ENCODE assay signal across 9 cellular contexts in the genomic region with DNA sequence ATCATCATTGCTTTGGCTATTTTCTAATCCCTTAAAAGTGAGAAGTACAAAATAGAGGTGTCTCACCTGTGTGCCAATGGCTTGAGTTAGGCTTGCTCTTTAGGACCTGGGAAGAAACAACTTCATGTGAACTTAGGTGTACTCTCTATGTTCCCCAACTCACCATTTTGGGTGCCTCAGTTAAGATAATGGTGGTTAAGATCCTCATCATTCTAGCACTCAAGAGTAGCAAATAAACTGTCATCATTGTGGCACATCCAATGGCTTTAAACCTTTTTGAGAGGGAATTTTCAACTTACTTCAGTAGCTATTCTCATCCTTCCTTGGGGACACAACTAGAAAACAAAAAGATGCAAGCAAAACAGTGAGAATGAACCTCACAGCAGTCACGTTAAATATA. TPM values are rescaled to one million over a fixed set of nuclear protein-coding genes. Genes with fewer than 3 reads are reported as not detected.
A peak's percentile ranks its signal among the peaks of the same experiment; 100 is the strongest.
DNase-seq lines count a peak whose midpoint lies in the region; ATAC-seq and TF ChIP-seq lines count a peak whose summit lies in the region.
"Had no signal": no experiment of that assay in that cellular context is flagged by ENCODE, and none has a peak within 500 bp of the region (broad histone marks: within the 10 kb centered on the region; RNA-seq: fewer than 3 reads in every experiment).

No MANE protein-coding gene starts in this region.

- no peak for ATAC-seq in activated T-helper 17 cell treated with anti-CD3 and anti-CD28 coated beads, Interleukin-2, amount 50 U/mL, for 72 hours (replicated peaks)
- ATAC-seq in aorta (ENCODE audit: low FRiP score) (no peak), mucosa of descending colon (no peak)

- CTCF ChIA-PET in activated naive CD4-positive, alpha-beta T cell treated with anti-CD3 and anti-CD28 coated beads for 36 hours (lab: Charles Lee): no interaction called here

- no peak for DNase-seq in activated naive CD4-positive, alpha-beta T cell treated with anti-CD3 and anti-CD28 coated beads for 36 hours
- DNase-seq in activated naive CD4-positive, alpha-beta T cell (lab: John Stamatoyannopoulos, UW): no peak
- DNase-seq in immature natural killer cell (no peak), aorta (no peak), mucosa of descending colon (no peak), occipital lobe (lab: John Stamatoyannopoulos, UW) (no peak)

- H3K27me3 ChIP-seq in thymus (ENCODE audit: control insufficient read depth, insufficient read depth): no peaks in the 10 kb centered on the region
- no peaks in the 10 kb centered on the region for H3K27me3 ChIP-seq in aorta (ENCODE audit: control insufficient read depth in 1 of 2, insufficient read depth in 2 of 2, low read length in 1 of 2)

- 34% methylated on average over 1 of the region's 1 CpG for WGBS in thymus
- 26 to 36% methylated on average over 1 of the region's 1 CpG for WGBS in aorta, 2 donors

- no peaks in the 10 kb centered on the region for H3K9me3 Mint-ChIP-seq in activated naive CD4-positive, alpha-beta T cell treated with anti-CD3 and anti-CD28 coated beads for 36 hours
- no peaks in the 10 kb centered on the region for H3K9me3 Mint-ChIP-seq in activated T-helper 17 cell treated with anti-CD3 and anti-CD28 coated beads, Interleukin-2, amount 50 U/mL, for 72 hours
- no peaks in the 10 kb centered on the region for H3K9me3 Mint-ChIP-seq in immature natural killer cell

- peak overlapping the region; percentile 94 for H3K4me3 Mint-ChIP-seq in activated naive CD4-positive, alpha-beta T cell treated with anti-CD3 and anti-CD28 coated beads for 36 hours
- H3K4me3 Mint-ChIP-seq in activated T-helper 17 cell treated with anti-CD3 and anti-CD28 coated beads, Interleukin-2, amount 50 U/mL, for 72 hours: peak overlapping the region; percentile 88
- H3K4me3 Mint-ChIP-seq in immature natural killer cell: peak overlapping the region; percentile 90 to 99 (median 94)

- H3K4me1 ChIP-seq in thymus (ENCODE audit: control insufficient read depth, insufficient read depth, low read length) (no peaks in the 10 kb centered on the region), aorta (ENCODE audit: control insufficient read depth in 1 of 2, insufficient read depth in 2 of 2, low read length in 2 of 2) (peaks cover 0 to 4% of the 10 kb centered on the region in 2 donors), mucosa of descending colon (ENCODE audit: low read depth) (peaks cover 12% of the 10 kb centered on the region)

- H3K36me3 ChIP-seq in thymus (ENCODE audit: control insufficient read depth, insufficient read depth): peaks cover 29% of the 10 kb centered on the region
- peaks cover 1 to 3% of the 10 kb centered on the region in 2 donors for H3K36me3 ChIP-seq in aorta (ENCODE audit: control insufficient read depth in 1 of 2, insufficient read depth in 2 of 2, low read length in 1 of 2)
- no peaks in the 10 kb centered on the region for H3K36me3 ChIP-seq in mucosa of descending colon (ENCODE audit: low read depth)

- H3K4me1 Mint-ChIP-seq in activated naive CD4-positive, alpha-beta T cell treated with anti-CD3 and anti-CD28 coated beads for 36 hours (ENCODE audit: low read depth): peaks cover 46% of the 10 kb centered on the region
- H3K4me1 Mint-ChIP-seq in activated T-helper 17 cell treated with anti-CD3 and anti-CD28 coated beads, Interleukin-2, amount 50 U/mL, for 72 hours: peaks cover 30% of the 10 kb centered on the region
- peaks cover 60 to 73% of the 10 kb centered on the region in 2 donors for H3K4me1 Mint-ChIP-seq in immature natural killer cell

- no peak overlapping the region for H3K27ac ChIP-seq in thymus (ENCODE audit: low read depth)
- H3K27ac ChIP-seq in aorta (ENCODE audit: low read depth in 1 of 2, low read length in 2 of 2): no peak overlapping the region

- H3K4me3 ChIP-seq in thymus (ENCODE audit: low read length): peak overlapping the region; percentile 69
- no peak overlapping the region for H3K4me3 ChIP-seq in aorta (ENCODE audit: low read length in 2 of 2)
- H3K4me3 ChIP-seq in mucosa of descending colon: no peak overlapping the region

- peak overlapping the region; percentile 98 for H3K27ac Mint-ChIP-seq in activated naive CD4-positive, alpha-beta T cell treated with anti-CD3 and anti-CD28 coated beads for 36 hours
- H3K27ac Mint-ChIP-seq in activated T-helper 17 cell treated with anti-CD3 and anti-CD28 coated beads, Interleukin-2, amount 50 U/mL, for 72 hours: peak overlapping the region; percentile 93
- H3K27ac Mint-ChIP-seq in immature natural killer cell: peak overlapping the region; percentile 89 to 100 (median 96)

- intact Hi-C loops in activated naive CD4-positive, alpha-beta T cell treated with anti-CD3 and anti-CD28 coated beads for 36 hours (cut with micrococcal nuclease): loop anchor here (5.0 kb wide), 2 partner anchors 206 to 994 kb away; no protein-coding TSS in a partner anchor
- intact Hi-C loops in aorta (cut with DNase I) (loop anchor here in 1 of 2 donors (5.0 to 10.0 kb wide), 3 partner anchors 152 to 389 kb away; a partner anchor contains a TSS), mucosa of descending colon (cut with DNase I, micrococcal nuclease) (no loop called here)

- no peak for TF ChIP-seq CTCF in mucosa of descending colon (IDR thresholded peaks at IDR 0.05)

- H3K9me3 ChIP-seq in thymus (ENCODE audit: control insufficient read depth): no peaks in the 10 kb centered on the region
- no peaks in the 10 kb centered on the region for H3K9me3 ChIP-seq in aorta (ENCODE audit: control insufficient read depth, low read length)
- H3K9me3 ChIP-seq in mucosa of descending colon: no peaks in the 10 kb centered on the region

- H3K36me3 Mint-ChIP-seq in activated naive CD4-positive, alpha-beta T cell treated with anti-CD3 and anti-CD28 coated beads for 36 hours (ENCODE audit: low read depth): peaks cover 54% of the 10 kb centered on the region
- H3K36me3 Mint-ChIP-seq in activated T-helper 17 cell treated with anti-CD3 and anti-CD28 coated beads, Interleukin-2, amount 50 U/mL, for 72 hours (ENCODE audit: low read depth): peaks cover 78% of the 10 kb centered on the region
- H3K36me3 Mint-ChIP-seq in immature natural killer cell: peaks cover 22 to 44% (median 33%) of the 10 kb centered on the region in 3 donors

- no peaks in the 10 kb centered on the region for H3K27me3 Mint-ChIP-seq in activated naive CD4-positive, alpha-beta T cell treated with anti-CD3 and anti-CD28 coated beads for 36 hours (ENCODE audit: low read depth)
- H3K27me3 Mint-ChIP-seq in activated T-helper 17 cell treated with anti-CD3 and anti-CD28 coated beads, Interleukin-2, amount 50 U/mL, for 72 hours: no peaks in the 10 kb centered on the region
- H3K27me3 Mint-ChIP-seq in immature natural killer cell (ENCODE audit: low read depth in 3 of 3): peaks cover 7 to 17% (median 8%) of the 10 kb centered on the region in 3 donors

RNA-seq across cellular contexts. Expression of a gene that starts 1.3 kb away (rescaled TPM):
- 1,000 to 10,000 TPM; 1,367 to 1,374 TPM for total RNA-seq in activated naive CD4-positive, alpha-beta T cell treated with anti-CD3 and anti-CD28 coated beads for 36 hours
- 100 to 1,000 TPM; 646 to 717 TPM for total RNA-seq in activated T-helper 17 cell treated with anti-CD3 and anti-CD28 coated beads, Interleukin-2, amount 50 U/mL, for 72 hours
- polyA plus RNA-seq in immature natural killer cell (100 to 1,000 TPM in 2 of 3 donors, 10 to 100 TPM in 1; 88.2 to 158 (median 153) TPM), thymus (1,180 TPM), aorta (100 to 1,000 TPM; 382 to 898 TPM)
- total RNA-seq in aorta (100 to 1,000 TPM; 201 to 307 TPM), mucosa of descending colon (100 to 1,000 TPM; 207 to 252 (median 224) TPM), occipital lobe (605 TPM)

RNA-seq across cellular contexts. Expression of a gene that starts 1.7 kb away (rescaled TPM):
- total RNA-seq in activated naive CD4-positive, alpha-beta T cell treated with anti-CD3 and anti-CD28 coated beads for 36 hours: 1 to 10 TPM; 8.1 to 9.0 TPM
- total RNA-seq in activated T-helper 17 cell treated with anti-CD3 and anti-CD28 coated beads, Interleukin-2, amount 50 U/mL, for 72 hours: 10 to 100 TPM; 10.4 to 14.2 TPM
- 1 to 10 TPM; 2.9 to 4.3 (median 3.1) TPM for polyA plus RNA-seq in immature natural killer cell
- polyA plus RNA-seq in thymus: 4.1 TPM
- total RNA-seq in aorta: 10 to 100 TPM; 14.2 to 19.9 TPM
- 1 to 10 TPM in 1 of 2 donors, under 1 TPM in 1; 0.63 to 1.9 TPM for polyA plus RNA-seq in aorta
- 10 to 100 TPM in 2 of 3 donors, 1 to 10 TPM in 1; 9.3 to 13.2 (median 12.0) TPM for total RNA-seq in mucosa of descending colon
- total RNA-seq in occipital lobe: 52.7 TPM

RNA-seq across cellular contexts. Expression of a gene that starts 41.8 kb away (rescaled TPM):
- total RNA-seq in activated naive CD4-positive, alpha-beta T cell treated with anti-CD3 and anti-CD28 coated beads for 36 hours: 10 to 100 TPM; 31.1 to 31.9 TPM
- total RNA-seq in activated T-helper 17 cell treated with anti-CD3 and anti-CD28 coated beads, Interleukin-2, amount 50 U/mL, for 72 hours: 10 to 100 TPM; 25.5 to 33.9 TPM
- 10 to 100 TPM in 1 of 3 donors, 1 to 10 TPM in 2; 7.1 to 10.5 (median 9.4) TPM for polyA plus RNA-seq in immature natural killer cell
- polyA plus RNA-seq in thymus: 6.3 TPM
- 1 to 10 TPM; 4.5 to 4.8 TPM for total RNA-seq in aorta
- polyA plus RNA-seq in aorta: 1 to 10 TPM; 1.9 to 5.9 TPM
- 1 to 10 TPM; 6.5 to 8.3 (median 6.7) TPM for total RNA-seq in mucosa of descending colon
- 25.6 TPM for total RNA-seq in occipital lobe

RNA-seq across cellular contexts. Expression of a gene that starts 42.0 kb away (rescaled TPM):
- total RNA-seq in activated naive CD4-positive, alpha-beta T cell treated with anti-CD3 and anti-CD28 coated beads for 36 hours: 10 to 100 TPM; 42.7 to 44.1 TPM
- total RNA-seq in activated T-helper 17 cell treated with anti-CD3 and anti-CD28 coated beads, Interleukin-2, amount 50 U/mL, for 72 hours: 10 to 100 TPM; 25.8 to 38.5 TPM
- polyA plus RNA-seq in immature natural killer cell: 10 to 100 TPM in 1 of 3 donors, 1 to 10 TPM in 2; 4.6 to 10.4 (median 9.1) TPM
- polyA plus RNA-seq in thymus: 8.0 TPM
- 1 to 10 TPM; 8.6 to 10.0 TPM for total RNA-seq in aorta
- polyA plus RNA-seq in aorta: 1 to 10 TPM; 2.0 to 3.6 TPM
- 10 to 100 TPM; 15.2 to 29.4 (median 21.6) TPM for total RNA-seq in mucosa of descending colon
- total RNA-seq in occipital lobe: 13.3 TPM

RNA-seq across cellular contexts. Expression of a gene that starts 50.7 kb away (rescaled TPM):
- not detected for total RNA-seq in activated naive CD4-positive, alpha-beta T cell treated with anti-CD3 and anti-CD28 coated beads for 36 hours
- total RNA-seq in activated T-helper 17 cell treated with anti-CD3 and anti-CD28 coated beads, Interleukin-2, amount 50 U/mL, for 72 hours: under 1 TPM; 0.35 to 0.77 TPM
- under 1 TPM in 1 of 3 donors, not detected in 2; 0.62 TPM for polyA plus RNA-seq in immature natural killer cell
- 0.43 TPM for polyA plus RNA-seq in thymus
- not detected for total RNA-seq in aorta
- polyA plus RNA-seq in aorta: under 1 TPM in 1 of 2 donors, not detected in 1; 0.25 TPM
- total RNA-seq in mucosa of descending colon: not detected
- total RNA-seq in occipital lobe: 0.94 TPM
- total RNA-seq: SK-MEL-5 had no signal
